In the genomic region with DNA sequence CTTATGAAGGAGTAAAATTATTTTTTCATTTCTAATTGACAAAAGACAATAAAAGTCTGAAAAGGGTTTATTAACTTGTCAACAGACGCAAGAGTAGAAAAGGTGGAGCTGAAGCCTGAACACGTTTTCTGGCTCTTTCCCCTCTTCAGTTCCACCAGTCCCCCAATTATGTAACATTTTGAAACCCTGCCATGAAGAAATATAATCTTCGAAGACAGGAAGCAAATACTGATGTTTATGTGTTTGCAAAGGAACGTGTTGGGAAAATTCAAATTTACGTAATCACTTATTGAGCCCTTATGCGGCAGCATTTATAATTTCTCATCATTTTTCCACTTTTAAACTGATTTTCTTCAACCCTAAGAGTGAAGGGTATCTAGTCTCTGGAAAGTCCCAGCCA, we compare ENCODE assay signal across 1 cellular context.
TF ChIP-seq lines count a peak whose summit lies in the region.

No MANE protein-coding gene starts in this region.

TF ChIP-seq in endothelial cell of umbilical vein, 7 proteins besides CTCF, POLR2A, EP300 and RAD21 (continued from another document):
- no peak for TF ChIP-seq FOS (IDR thresholded peaks at IDR 0.05; ENCODE audit: borderline replicate concordance, insufficient read depth, low read length)
- TF ChIP-seq GATA2 (IDR thresholded peaks at IDR 0.05; ENCODE audit: insufficient read depth, insufficient read length, low read depth, low read length): no peak
- TF ChIP-seq EZH2 (IDR thresholded peaks at IDR 0.05; ENCODE audit: borderline replicate concordance, low read depth, low read length, severe bottlenecking): no peak
